In genomic region chr11:64165482-64165841, GRCh38 we compare ENCODE assay signal across 8 cellular contexts. TPM values are rescaled to one million over a fixed set of nuclear protein-coding genes. Genes with fewer than 3 reads are reported as not detected.
DNase-seq lines count a peak whose midpoint lies in the region; ATAC-seq and TF ChIP-seq lines count a peak whose summit lies in the region.

No MANE protein-coding gene starts in this region.

- no peak overlapping the region for H2BK120ac ChIP-seq in trophoblast cell (ENCODE audit: insufficient read depth, low read length, poor library complexity)

- H3K4me1 Mint-ChIP-seq in GM23338 = peaks cover 10% of the 10 kb centered on the region; the same call in 2 of the 3 replicates
- peaks cover 22% of the 10 kb centered on the region for H3K4me1 Mint-ChIP-seq in WTC11

- H3K27ac ChIP-seq in BLaER1 treated with 17β-estradiol and CSF1 and Interleukin-3, amounts not matched to agents 10 nM and 100 nM = peak overlapping the region; percentile 44 to 87 (median 84); a peak in 21 of 22 replicates
- H3K27ac ChIP-seq in GM23338 (ENCODE audit: low read depth) = no peak overlapping the region
- H3K27ac ChIP-seq in trophoblast cell (ENCODE audit: low read depth, low read length) = no peak overlapping the region

- peak overlapping the region; percentile 90 for H4K8ac ChIP-seq in trophoblast cell (ENCODE audit: low read depth, low read length)

- no peaks in the 10 kb centered on the region for H3K27me3 ChIP-seq in BLaER1 treated with 17β-estradiol and CSF1 and Interleukin-3, amounts not matched to agents 10 nM and 100 nM
- H3K27me3 ChIP-seq in GM23338 (ENCODE audit: insufficient read depth) = peaks cover 11% of the 10 kb centered on the region
- H3K27me3 ChIP-seq in trophoblast cell (ENCODE audit: insufficient read depth, low read length) = no peaks in the 10 kb centered on the region

- H3K36me3 ChIP-seq in BLaER1 treated with 17β-estradiol and CSF1 and Interleukin-3, amounts not matched to agents 10 nM and 100 nM = peaks cover 0 to 11% (median 7%) of the 10 kb centered on the region in 11 experiments; a peak in 10 of 22 replicates
- H3K36me3 ChIP-seq in GM23338 (ENCODE audit: insufficient read depth) (no peaks in the 10 kb centered on the region), trophoblast cell (ENCODE audit: control insufficient read depth in 1 of 2, insufficient read depth in 2 of 2, low read length in 2 of 2) (no peaks in the 10 kb centered on the region)

- WGBS in trophoblast cell (ENCODE audit: extremely low coverage, insufficient coverage, insufficient read length) = no CpG with 5 or more reads among the region's 32 CpGs

- H3K9ac ChIP-seq in BLaER1 treated with 17β-estradiol and CSF1 and Interleukin-3, amounts not matched to agents 10 nM and 100 nM = peak overlapping the region; percentile 72 to 93 (median 86)
- H3K9ac ChIP-seq in trophoblast cell (ENCODE audit: low read length) = no peak overlapping the region

- peaks cover 19 to 49% (median 36%) of the 10 kb centered on the region in 10 experiments for H3K4me1 ChIP-seq in BLaER1 treated with 17β-estradiol and CSF1 and Interleukin-3, amounts not matched to agents 10 nM and 100 nM
- H3K4me1 ChIP-seq in GM23338 (ENCODE audit: insufficient read depth) (peaks cover 14% of the 10 kb centered on the region; the same call in 1 of the 2 replicates), trophoblast cell (ENCODE audit: control insufficient read depth in 1 of 2, insufficient read depth in 2 of 2, low read length in 2 of 2) (peaks cover 12 to 13% of the 10 kb centered on the region in 2 experiments)

- H2BK5ac ChIP-seq in trophoblast cell (ENCODE audit: low read depth, low read length, poor library complexity) = peak overlapping the region; percentile 1

- TF ChIP-seq CTCF in GM23338 (conservative IDR thresholded peaks at IDR 0.05; ENCODE audit: low read depth in 2 of 2) (no peak; a peak in 1 of 4 replicates), WTC11 (IDR thresholded peaks at IDR 0.05) (no peak), fibroblast of the aortic adventitia (IDR thresholded peaks at IDR 0.05; ENCODE audit: insufficient read depth, low read length) (no peak)

- peak overlapping the region; percentile 80 for H3K18ac ChIP-seq in trophoblast cell (ENCODE audit: low read length)

- CTCF ChIA-PET in WTC11 (lab: Charles Lee) = interaction anchor here (0.9 to 2.5 kb wide), 6 partner anchors 13 to 165 kb away, joined by 3 to 11 read pairs (median 6); partner anchors contain the start of genes NUDT22, PLCB3, STIP1 and TRPT1

- H3K79me1 ChIP-seq in trophoblast cell (ENCODE audit: low read length) = peaks cover 10% of the 10 kb centered on the region

- POLR2A ChIA-PET in WTC11 (lab: Charles Lee) = interaction anchor here (2.0 kb wide), 1 partner anchor 20 kb away, joined by 11 read pairs; the partner anchor contains the start of gene STIP1

- H3K14ac ChIP-seq in trophoblast cell (ENCODE audit: low read length) = peak overlapping the region; percentile 19

- no peak overlapping the region for H2AK5ac ChIP-seq in trophoblast cell (ENCODE audit: low read length)

- H3K27me3 Mint-ChIP-seq in GM23338 (ENCODE audit: insufficient read depth, low read depth, poor library complexity) = peaks cover 24% of the 10 kb centered on the region
- no peaks in the 10 kb centered on the region for H3K27me3 Mint-ChIP-seq in WTC11 (ENCODE audit: low read depth)

- no peak overlapping the region for H4K12ac ChIP-seq in trophoblast cell (ENCODE audit: low read depth, low read length)

- no peaks in the 10 kb centered on the region for H3K9me3 ChIP-seq in BLaER1 treated with 17β-estradiol and CSF1 and Interleukin-3, amounts not matched to agents 10 nM and 100 nM (replicated peaks in 1 of 11)
- H3K9me3 ChIP-seq in trophoblast cell (ENCODE audit: insufficient read depth, low read depth, low read length) = no peaks in the 10 kb centered on the region

- peak overlapping the region; percentile 91 to 100 (median 99) for H3K4me2 ChIP-seq in BLaER1 treated with 17β-estradiol and CSF1 and Interleukin-3, amounts not matched to agents 10 nM and 100 nM
- H3K4me2 ChIP-seq in GM23338 (peak overlapping the region; percentile 87), trophoblast cell (ENCODE audit: low read length) (peak overlapping the region; percentile 81)

- H3K4ac ChIP-seq in trophoblast cell (ENCODE audit: low read depth, low read length) = peak overlapping the region; percentile 49

- H4K91ac ChIP-seq in trophoblast cell (ENCODE audit: low read depth, low read length) = peak overlapping the region; percentile 21

- H3K79me2 ChIP-seq in GM23338 (replicated peaks; ENCODE audit: insufficient read depth) (no peaks in the 10 kb centered on the region), trophoblast cell (ENCODE audit: control insufficient read depth, insufficient read depth, low read length, poor library complexity) (peaks cover 7% of the 10 kb centered on the region)

- H3K9me3 Mint-ChIP-seq in GM23338 (peaks cover 7% of the 10 kb centered on the region; the same call in 2 of the 3 replicates), WTC11 (peaks cover 6% of the 10 kb centered on the region; the same call in 1 of the 2 replicates)

- H3K23ac ChIP-seq in trophoblast cell (ENCODE audit: low read length) = no peak overlapping the region

- peaks cover 0 to 26% (median 0%) of the 10 kb centered on the region in 11 experiments; a peak in 8 of 22 replicates for H4K20me1 ChIP-seq in BLaER1 treated with 17β-estradiol and CSF1 and Interleukin-3, amounts not matched to agents 10 nM and 100 nM
- H4K20me1 ChIP-seq in GM23338 (replicated peaks; ENCODE audit: insufficient read depth) = peaks cover 7% of the 10 kb centered on the region

- H2AFZ ChIP-seq in GM23338 (peak overlapping the region; percentile 91), trophoblast cell (ENCODE audit: insufficient read depth, low read length, poor library complexity) (peak overlapping the region; percentile 98)

- H3K27ac Mint-ChIP-seq in GM23338 = no peak overlapping the region
- H3K27ac Mint-ChIP-seq in WTC11 = no peak overlapping the region

- peaks cover 19% of the 10 kb centered on the region for H3F3A ChIP-seq in GM23338 (replicated peaks; ENCODE audit: low read depth)

- peak; percentile 6 for ATAC-seq in GM23338
- no peak; the same call in 1 of the 2 replicates for ATAC-seq in WTC11
- no peak for ATAC-seq in GM19467 (IDR thresholded peaks at IDR 0.05; ENCODE audit: unreplicated experiment)

- H3K4me3 ChIP-seq in BLaER1 treated with 17β-estradiol and CSF1 and Interleukin-3, amounts not matched to agents 10 nM and 100 nM = peak overlapping the region; percentile 69 to 85 (median 76)
- H3K4me3 ChIP-seq in GM23338 (peak overlapping the region; percentile 73), fibroblast of the aortic adventitia (ENCODE audit: low read depth, low read length) (peak overlapping the region; percentile 71), trophoblast cell (ENCODE audit: low read depth, low read length) (peak overlapping the region; percentile 74)

- H3K4me3 Mint-ChIP-seq in GM23338 = peak overlapping the region; percentile 81
- peak overlapping the region; percentile 69 for H3K4me3 Mint-ChIP-seq in WTC11

- H3K9me2 ChIP-seq in GM23338 (ENCODE audit: insufficient read depth) = no peaks in the 10 kb centered on the region

- DNase-seq in GM23338 (ENCODE audit: low spot score) (no peak), WTC11 (ENCODE audit: low spot score) (no peak), fibroblast of the aortic adventitia (ENCODE audit: low read depth) (no peak), trophoblast cell (no peak), SKM-1 treated with dmso at 0.1 percent for 144 hours (lab: John Stamatoyannopoulos, UW; ENCODE audit: unreplicated experiment) (no peak), pons (ENCODE audit: low spot score) (no peak)

- H3K36me3 Mint-ChIP-seq in GM23338 (ENCODE audit: low read depth) (peaks cover 13% of the 10 kb centered on the region; the same call in 2 of the 3 replicates), WTC11 (peaks cover 11% of the 10 kb centered on the region; the same call in 1 of the 2 replicates)

- H2BK12ac ChIP-seq in trophoblast cell (ENCODE audit: low read length) = no peak overlapping the region

TF ChIP-seq in GM23338, 12 proteins besides CTCF, POLR2A, EP300 and RAD21 (continues in another document):
- no peak for TF ChIP-seq CREB1 (CRISPR knock-in tag; IDR thresholded peaks at IDR 0.05; ENCODE audit: low read depth)

TF ChIP-seq in WTC11, 78 proteins besides CTCF, POLR2A, EP300 and RAD21 (continues in another document):
- TF ChIP-seq ZNF425 (CRISPR knock-in tag; conservative IDR thresholded peaks at IDR 0.05) = no peak
- 0 out of 2 replicates have a peak, but pooled peaks have one; percentile 19 for TF ChIP-seq SMAD3 (CRISPR knock-in tag; IDR thresholded peaks at IDR 0.05; ENCODE audit: borderline replicate concordance)

RNA-seq across cellular contexts. Expression of gene MACROD1, which starts 0.5 kb away (rescaled TPM):
- 22.2 and 33.0 TPM in 2 replicates for total RNA-seq in GM23338 (2014; rRNA removed; shearing (Covaris generic))
- polyA plus RNA-seq in GM23338 (2016; fragmentation: Nextera tagmentation; extraction: Ambion mirVana) = 51.3 and 51.6 TPM in 2 replicates
- 36.9 to 54.4 TPM (median 52.9 TPM) in 3 replicates for total RNA-seq in WTC11 (2021)
- total RNA-seq in fibroblast of the aortic adventitia (ENCODE audit: low replicate concordance) = 7.6 and 14.5 TPM in 2 replicates
- 4.4 and 4.8 TPM in 2 replicates for polyA plus RNA-seq in trophoblast cell (2013)

RNA-seq across cellular contexts. Expression of gene STIP1, which starts 20.5 kb away (rescaled TPM):
- total RNA-seq in GM23338 (2014; rRNA removed; shearing (Covaris generic)) = 346 and 351 TPM in 2 replicates
- polyA plus RNA-seq in GM23338 (2016; fragmentation: Nextera tagmentation; extraction: Ambion mirVana) = 194 and 213 TPM in 2 replicates
- total RNA-seq in WTC11 (2021) (291 to 296 TPM (median 296 TPM) in 3 replicates), fibroblast of the aortic adventitia (ENCODE audit: low replicate concordance) (112 and 142 TPM in 2 replicates)
- 192 TPM in 2 replicates for polyA plus RNA-seq in trophoblast cell (2013)

RNA-seq across cellular contexts. Expression of gene FERMT3, which starts 41.1 kb away (rescaled TPM):
- total RNA-seq in GM23338 (2014; rRNA removed; shearing (Covaris generic)) = 0.43 and 1.5 TPM in 2 replicates
- 1.1 and 1.6 TPM in 2 replicates for polyA plus RNA-seq in GM23338 (2016; fragmentation: Nextera tagmentation; extraction: Ambion mirVana)
- total RNA-seq in WTC11 (2021) (3.8 to 8.2 TPM (median 3.8 TPM) in 3 replicates), fibroblast of the aortic adventitia (ENCODE audit: low replicate concordance) (7.0 and 7.2 TPM in 2 replicates)
- 1.0 and 1.2 TPM in 2 replicates for polyA plus RNA-seq in trophoblast cell (2013)

Comparison
In these comparisons a context has a peak if more than half of its experiments do, and no peak if none do; other contexts are left out.
1. H3K27ac ChIP-seq: peak in BLaER1 treated with 17β-estradiol and CSF1 and Interleukin-3, amounts not matched to agents 10 nM and 100 nM (11 of 11); none in GM23338 (single experiment) and trophoblast cell (single experiment).
2. Peak in every context shown above with its lines, with median percentiles within 50 percentile points of each other: H3K4me2 ChIP-seq and H3K4me3 ChIP-seq.